23 cellular contexts compared by ENCODE assay signal in genomic region chr4:150717952-150718351, GRCh38.
"Had no signal": no experiment of that assay in that cellular context is flagged by ENCODE, and none has a peak within 500 bp of the region (broad histone marks: within the 10 kb centered on the region; RNA-seq: fewer than 3 reads in every experiment).

No MANE protein-coding gene starts in this region.

- DNase-seq: colonic mucosa; cortex of kidney; effector CD8-positive, alpha-beta T cell; effector memory CD8-positive, alpha-beta T cell; endodermal cell; erythroblast; esophagus squamous epithelium; foreskin fibroblast; foreskin melanocyte; gastrocnemius medialis; glutamatergic neuron; head of caudate nucleus; heart right ventricle; hippocampal formation; left cardiac atrium; left lung; left ventricle myocardium superior; lower lobe of right lung; mesenchymal stem cell; mucosa of descending colon had no signal

- H3K36me3 ChIP-seq: colonic mucosa, esophagus squamous epithelium, gastrocnemius medialis, heart right ventricle, left lung, lower lobe of right lung had no signal

- H3K27ac ChIP-seq: colonic mucosa, epithelial cell of prostate, esophagus squamous epithelium, gastrocnemius medialis, heart right ventricle, left lung, lower lobe of right lung had no signal

- H3K27me3 ChIP-seq: colonic mucosa, esophagus squamous epithelium, gastrocnemius medialis, heart right ventricle, left lung had no signal

- ATAC-seq: effector memory CD8-positive, alpha-beta T cell; esophagus mucosa; gastrocnemius medialis; heart right ventricle; left cardiac atrium; left lung; left ventricle myocardium superior; lower lobe of right lung; mucosa of descending colon had no signal

- H3K4me3 ChIP-seq: colonic mucosa, esophagus squamous epithelium, gastrocnemius medialis, heart right ventricle, left lung, lower lobe of right lung, mucosa of descending colon had no signal

- H3K9me3 ChIP-seq: colonic mucosa, esophagus squamous epithelium, gastrocnemius medialis, heart right ventricle, left lung, lower lobe of right lung, mucosa of descending colon had no signal

- H3K4me1 ChIP-seq: colonic mucosa, gastrocnemius medialis, left lung had no signal

- FAIRE-seq: keratinocyte had no signal
